In genomic region chr6:57288136-57288535, GRCh38 we compare ENCODE assay signal across 7 cellular contexts. TPM values are rescaled to one million over a fixed set of nuclear protein-coding genes. Genes with fewer than 3 reads are reported as not detected.
DNase-seq lines count a peak whose midpoint lies in the region; ATAC-seq, FAIRE-seq and TF ChIP-seq lines count a peak whose summit lies in the region.
"Not testable (repeated sequence)": the region's sequence is repeated elsewhere in the genome, so short reads cannot be mapped to it uniquely, and the experiment has no call there.

No MANE protein-coding gene starts in this region.

- not testable (repeated sequence) for H3K79me2 ChIP-seq in H1 (ENCODE audit: control insufficient read depth in 1 of 2, insufficient read depth in 2 of 2, low read length in 2 of 2); hepatocyte

- not testable (repeated sequence) for H3K56ac ChIP-seq in H1 (replicated peaks; ENCODE audit: insufficient read length, low read depth, low read length)

- TF ChIP-seq EP300 in H1 (IDR thresholded peaks at IDR 0.05; ENCODE audit: borderline replicate concordance in 1 of 2, low read depth in 2 of 2, low read length in 2 of 2): not testable (repeated sequence)

- H4K20me1 ChIP-seq in H1 (replicated peaks in 1 of 2; ENCODE audit: control insufficient read depth in 1 of 2, insufficient read depth in 2 of 2, low read length in 2 of 2); hepatocyte (ENCODE audit: insufficient read depth, poor library complexity, severe bottlenecking): not testable (repeated sequence)

- H3K27me3 ChIP-seq in H1 (replicated peaks in 1 of 4; ENCODE audit: control insufficient read depth in 3 of 4, extremely low read depth in 1 of 4, insufficient read depth in 3 of 4, low read length in 3 of 4); hepatocyte; left lung; prostate gland (replicated peaks; ENCODE audit: insufficient read depth): not testable (repeated sequence)

- H2BK15ac ChIP-seq in H1 (ENCODE audit: low read length): not testable (repeated sequence)

- H2AK5ac ChIP-seq in H1 (ENCODE audit: low read depth, low read length): not testable (repeated sequence)

- peak overlapping the region; percentile 62; the same call in 1 of the 2 replicates for H2BK12ac ChIP-seq in H1 (ENCODE audit: low read depth, low read length)

- not testable (repeated sequence) for H3K9ac ChIP-seq in H1 (replicated peaks in 1 of 4; ENCODE audit: extremely low read depth in 1 of 4, low read depth in 3 of 4, low read length in 3 of 4)

- not testable (repeated sequence) for TF ChIP-seq CTCF in H1 (IDR thresholded peaks at IDR 0.05; ENCODE audit: control extremely low read depth in 1 of 3, insufficient read depth in 1 of 3, low read depth in 1 of 3, low read length in 3 of 3); hepatocyte (IDR thresholded peaks at IDR 0.05; ENCODE audit: poor library complexity); left lung (IDR thresholded peaks at IDR 0.05); prostate gland (IDR thresholded peaks at IDR 0.05)

- H3K4me1 ChIP-seq in H1 (replicated peaks in 1 of 4; ENCODE audit: control insufficient read depth in 3 of 4, insufficient read depth in 4 of 4, low read length in 3 of 4); hepatocyte (ENCODE audit: insufficient read depth); left lung; prostate gland (replicated peaks): not testable (repeated sequence)

- intact Hi-C loops in left lung (cut with DNase I); prostate gland (cut with DNase I): not testable (repeated sequence)

- H4K5ac ChIP-seq in H1 (ENCODE audit: insufficient read length, low read depth, low read length): not testable (repeated sequence)

- not testable (repeated sequence) for H3K9me3 ChIP-seq in H1 (ENCODE audit: insufficient read depth in 2 of 2, low read depth in 1 of 2, low read length in 1 of 2); hepatocyte (ENCODE audit: low read depth); left lung; prostate gland

- CTCF ChIA-PET in H1 (lab: Charles Lee; ENCODE audit: partially characterized antibody): interaction anchor here (0.8 to 1.2 kb wide), 4 partner anchors 15 to 385 kb away, joined by 3 to 5 read pairs (median 4); no protein-coding TSS in a partner anchor

- H2AFZ ChIP-seq in H1 (ENCODE audit: low read length): peak overlapping the region; percentile 91
- H2AFZ ChIP-seq in hepatocyte: not testable (repeated sequence)

- H3K36me3 ChIP-seq in H1 (ENCODE audit: control insufficient read depth in 2 of 4, insufficient read depth in 4 of 4, low read length in 3 of 4); hepatocyte (replicated peaks; ENCODE audit: insufficient read depth, low read depth); left lung; prostate gland: not testable (repeated sequence)

- peak overlapping the region; percentile 67; the same call in 1 of the 2 replicates for H2BK20ac ChIP-seq in H1 (ENCODE audit: low read length)

- H3K18ac ChIP-seq in H1 (ENCODE audit: extremely low read depth, low read length): not testable (repeated sequence)

- not testable (repeated sequence) for H3K27ac ChIP-seq in H1 (ENCODE audit: low read depth, low read length); left lung
- H3K27ac ChIP-seq in hepatocyte: peak overlapping the region; percentile 34
- peak overlapping the region; percentile 16 to 33 for H3K27ac ChIP-seq in prostate gland

- TF ChIP-seq POLR2A in H1 (IDR thresholded peaks at IDR 0.05; ENCODE audit: control extremely low read depth in 1 of 2, low read depth in 2 of 2, low read length in 2 of 2); prostate gland (IDR thresholded peaks at IDR 0.05): not testable (repeated sequence)

- 73% methylated on average over 12 of the region's 12 CpGs; no CpG with 5 or more reads in 1 of the 2 experiments for WGBS in H1 (ENCODE audit: extremely low coverage in 1 of 2, insufficient coverage in 1 of 2, insufficient read length in 1 of 2, insufficient replicate concordance in 2 of 2, low coverage in 1 of 2, low lambda C conversion rate in 2 of 2, missing lambda C conversion rate in 1 of 2), 2 experiments
- 71% methylated on average over 12 of the region's 12 CpGs for WGBS in hepatocyte (ENCODE audit: low lambda C conversion rate, missing lambda C conversion rate)
- WGBS in prostate gland: 49% methylated on average over 12 of the region's 12 CpGs

- H3K23ac ChIP-seq in H1 (ENCODE audit: insufficient read length): not testable (repeated sequence)

- POLR2A ChIA-PET in H1 (lab: Charles Lee; ENCODE audit: partially characterized antibody): not testable (repeated sequence)

- FAIRE-seq in H1 (lab: Jason Lieb, UNC): not testable (repeated sequence)

- not testable (repeated sequence) for H4K91ac ChIP-seq in H1 (replicated peaks; ENCODE audit: insufficient read length, low read length)

- H4K8ac ChIP-seq in H1 (ENCODE audit: extremely low read depth, insufficient read depth, low read length): not testable (repeated sequence)

- not testable (repeated sequence) for H3K14ac ChIP-seq in H1 (ENCODE audit: insufficient read length)

- H3K79me1 ChIP-seq in H1 (ENCODE audit: low read depth, low read length): not testable (repeated sequence)

- not testable (repeated sequence) for H3K4ac ChIP-seq in H1 (replicated peaks; ENCODE audit: insufficient read length, low read depth, low read length)

- DNase-seq in DMS53 (lab: John Stamatoyannopoulos, UW) (peak; percentile 74), NCI-H146 treated with DMSO at 0.1 percent for 48 hours (lab: John Stamatoyannopoulos, UW; ENCODE audit: unreplicated experiment) (peak; percentile 18), NCI-H774 (lab: John Stamatoyannopoulos, UW) (peak; percentile 3), H1 (ENCODE audit: low read depth in 1 of 2, low spot score in 2 of 2) (peak in 1 of 2 experiments; percentile 49), hepatocyte (ENCODE audit: low spot score) (peak; percentile 23), prostate gland (ENCODE audit: low spot score) (peak; percentile 65)
- DNase-seq in left lung: not testable (repeated sequence)

- ATAC-seq in left lung: peak; percentile 57

- not testable (repeated sequence) for H3K4me2 ChIP-seq in H1 (ENCODE audit: insufficient read depth in 1 of 2, low read depth in 2 of 2, low read length in 2 of 2)
- H3K4me2 ChIP-seq in hepatocyte: peak overlapping the region; percentile 51

- not testable (repeated sequence) for H3K23me2 ChIP-seq in H1 (ENCODE audit: low read depth, low read length)

- H3K4me3 ChIP-seq in H1 (ENCODE audit: extremely low read depth in 1 of 4, insufficient read depth in 2 of 4, low read depth in 3 of 4, low read length in 4 of 4); hepatocyte; left lung; prostate gland: not testable (repeated sequence)

- not testable (repeated sequence) for TF ChIP-seq RAD21 in H1 (IDR thresholded peaks at IDR 0.05 in 1 of 2, conservative IDR thresholded peaks at IDR 0.05 in 1 of 2; ENCODE audit: low read depth in 2 of 2, low read length in 2 of 2)

- not testable (repeated sequence) for H2BK120ac ChIP-seq in H1 (replicated peaks; ENCODE audit: low read depth, low read length)

- not testable (repeated sequence) for H3K9me2 ChIP-seq in hepatocyte (replicated peaks; ENCODE audit: insufficient read depth)

- 0 out of 2 replicates have a peak overlapping the region, but pooled peaks have one; percentile 54 for H2BK5ac ChIP-seq in H1 (ENCODE audit: low read depth, low read length)

TF ChIP-seq in H1, 55 proteins besides CTCF, POLR2A, EP300 and RAD21:
- TF ChIP-seq YY1 (IDR thresholded peaks at IDR 0.05; ENCODE audit: low read depth, low read length) (peak; percentile 47; the same call in 1 of the 2 replicates), TAF1 (IDR thresholded peaks at IDR 0.05; ENCODE audit: low read depth, low read length) (0 out of 2 replicates have a peak, but pooled peaks have one; percentile 11)
TF ChIP-seq in H1: peak in this region for 2; not testable (repeated sequence) for 53.

RNA-seq across cellular contexts. Expression of gene PRIM2, which starts 29.3 kb away (rescaled TPM):
- 46.8 and 50.0 TPM in 2 replicates for total RNA-seq in H1 (2021; fragmentation: NEBNext Ultra II Directional; extraction: Animal tissue kit (Norgen Biotek cat#: 25700))
- polyA plus RNA-seq in H1 (2011; rRNA removed): 10.3 and 20.8 TPM in 2 replicates
- 18.3 TPM for polyA plus RNA-seq in H1 (2011; cell fraction: cytosol; rRNA removed)
- 8.1 TPM for polyA plus RNA-seq in H1 (2011; cell fraction: nucleus; rRNA removed)
- 24.5 to 35.9 TPM (median 26.1 TPM) in 4 replicates for polyA plus RNA-seq in H1 (2012, experiment 1 of 2)
- polyA plus RNA-seq in H1 (2012, experiment 2 of 2): 5.4 TPM
- 24.7 TPM for polyA plus RNA-seq in H1 (2013, experiment 1 of 2)
- polyA plus RNA-seq in H1 (2013, experiment 2 of 2): 25.3 TPM
- 50.8 and 61.9 TPM in 2 replicates for polyA minus RNA-seq in H1 (2011; rRNA and poly(A)+ RNA removed)
- polyA minus RNA-seq in H1 (2011; cell fraction: cytosol; rRNA and poly(A)+ RNA removed): 22.0 TPM
- polyA minus RNA-seq in H1 (2011; cell fraction: nucleus; rRNA and poly(A)+ RNA removed): 107 TPM
- 15.0 and 17.3 TPM in 2 replicates for total RNA-seq in hepatocyte
- polyA plus RNA-seq in hepatocyte: 5.1 and 5.7 TPM in 2 replicates
- 10 to 100 TPM; 11.2 to 14.9 TPM for total RNA-seq in left lung
- 10 to 100 TPM; 18.5 to 28.9 TPM for total RNA-seq in prostate gland
